2 cellular contexts compared by ENCODE assay signal in the genomic region with DNA sequence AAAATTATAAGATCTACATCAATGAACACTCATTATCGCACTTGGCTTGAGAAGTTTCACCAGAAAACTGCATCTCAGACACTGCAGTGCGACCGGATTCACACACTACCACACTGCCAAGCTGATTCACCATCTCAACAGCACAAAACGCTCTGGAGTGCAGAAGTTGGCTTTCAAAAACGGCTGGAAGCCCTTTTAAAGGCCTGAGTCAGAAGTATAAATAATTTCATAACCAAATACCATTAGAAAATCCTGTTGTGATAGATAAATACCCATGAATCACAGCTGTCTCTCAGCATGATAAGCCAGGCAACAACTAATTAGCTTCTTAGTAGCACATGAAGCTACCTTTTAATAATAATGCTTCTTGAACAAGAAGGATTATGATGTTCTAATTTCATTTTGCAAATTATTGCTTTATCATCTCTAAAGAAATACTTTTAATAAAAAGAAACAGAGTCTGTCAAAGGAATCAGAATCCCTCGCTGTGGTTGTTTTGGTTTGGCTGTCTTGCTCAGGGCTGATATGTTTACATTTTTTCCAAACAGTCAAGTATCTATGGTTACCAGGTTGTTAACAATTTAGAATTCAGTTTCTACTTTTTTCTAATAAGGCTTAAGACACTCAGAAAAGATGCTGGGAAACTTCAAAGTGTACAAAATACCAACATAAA.
TF ChIP-seq lines count a peak whose summit lies in the region.

No MANE protein-coding gene starts in this region.

TF ChIP-seq in SK-N-SH treated with all-trans-retinoic acid at 6 μM for 48 hours, 23 proteins besides CTCF, POLR2A, EP300 and RAD21:
- TF ChIP-seq, protein P1, sequence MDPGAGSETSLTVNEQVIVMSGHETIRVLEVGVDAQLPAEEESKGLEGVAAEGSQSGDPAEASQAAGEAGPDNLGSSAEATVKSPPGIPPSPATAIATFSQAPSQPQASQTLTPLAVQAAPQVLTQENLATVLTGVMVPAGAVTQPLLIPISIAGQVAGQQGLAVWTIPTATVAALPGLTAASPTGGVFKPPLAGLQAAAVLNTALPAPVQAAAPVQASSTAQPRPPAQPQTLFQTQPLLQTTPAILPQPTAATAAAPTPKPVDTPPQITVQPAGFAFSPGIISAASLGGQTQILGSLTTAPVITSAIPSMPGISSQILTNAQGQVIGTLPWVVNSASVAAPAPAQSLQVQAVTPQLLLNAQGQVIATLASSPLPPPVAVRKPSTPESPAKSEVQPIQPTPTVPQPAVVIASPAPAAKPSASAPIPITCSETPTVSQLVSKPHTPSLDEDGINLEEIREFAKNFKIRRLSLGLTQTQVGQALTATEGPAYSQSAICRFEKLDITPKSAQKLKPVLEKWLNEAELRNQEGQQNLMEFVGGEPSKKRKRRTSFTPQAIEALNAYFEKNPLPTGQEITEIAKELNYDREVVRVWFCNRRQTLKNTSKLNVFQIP (CRISPR knock-in tag; IDR thresholded peaks at IDR 0.05; ENCODE audit: borderline replicate concordance, low read depth) = no peak
- TF ChIP-seq ARNTL (CRISPR knock-in tag; IDR thresholded peaks at IDR 0.05; ENCODE audit: borderline replicate concordance, low read depth) (no peak), SNAI2 (CRISPR knock-in tag; IDR thresholded peaks at IDR 0.05) (peak; percentile 75; the same call in 1 of the 2 replicates), ISL1 (CRISPR knock-in tag; IDR thresholded peaks at IDR 0.05) (peak; percentile 81), ZFP3 (CRISPR knock-in tag; IDR thresholded peaks at IDR 0.05) (no peak)
TF ChIP-seq in SK-N-SH treated with all-trans-retinoic acid at 6 μM for 48 hours: peak in this region for 2.

TF ChIP-seq in SK-N-SH, 30 proteins besides CTCF, POLR2A, EP300 and RAD21 (continued from another document):
- TF ChIP-seq MEF2A (IDR thresholded peaks at IDR 0.05; ENCODE audit: borderline replicate concordance, low read depth) = no peak
- TF ChIP-seq, protein P2, sequence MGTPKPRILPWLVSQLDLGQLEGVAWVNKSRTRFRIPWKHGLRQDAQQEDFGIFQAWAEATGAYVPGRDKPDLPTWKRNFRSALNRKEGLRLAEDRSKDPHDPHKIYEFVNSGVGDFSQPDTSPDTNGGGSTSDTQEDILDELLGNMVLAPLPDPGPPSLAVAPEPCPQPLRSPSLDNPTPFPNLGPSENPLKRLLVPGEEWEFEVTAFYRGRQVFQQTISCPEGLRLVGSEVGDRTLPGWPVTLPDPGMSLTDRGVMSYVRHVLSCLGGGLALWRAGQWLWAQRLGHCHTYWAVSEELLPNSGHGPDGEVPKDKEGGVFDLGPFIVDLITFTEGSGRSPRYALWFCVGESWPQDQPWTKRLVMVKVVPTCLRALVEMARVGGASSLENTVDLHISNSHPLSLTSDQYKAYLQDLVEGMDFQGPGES (IDR thresholded peaks at IDR 0.05; ENCODE audit: low read depth, low read length) = no peak
